Comparison of ENCODE assay signal across 25 cellular contexts in genomic region chr1:18885311-18886002, GRCh38. TPM values are rescaled to one million over a fixed set of nuclear protein-coding genes. Genes with fewer than 3 reads are reported as not detected.
"Had no signal": no experiment of that assay in that cellular context is flagged by ENCODE, and none has a peak within 500 bp of the region (broad histone marks: within the 10 kb centered on the region; RNA-seq: fewer than 3 reads in every experiment).

No MANE protein-coding gene starts in this region.

- DNase-seq: activated CD4-positive, alpha-beta memory T cell treated with anti-CD3 and anti-CD28 coated beads, Interleukin-2, amount 10 ng/mL, durations not matched to agents 7 days and 5 days; activated CD4-positive, alpha-beta T cell treated with anti-CD3 and anti-CD28 coated beads for 36 hours; activated CD4-positive, alpha-beta T cell treated with anti-CD3 and anti-CD28 coated beads, Interleukin-2, amount 50 U/mL, for 1 hour; activated gamma-delta T cell treated with Interleukin-2 at 50 U/mL for 16 hours; activated naive CD4-positive, alpha-beta T cell treated with anti-CD3 and anti-CD28 coated beads, Interleukin-2, amount 10 ng/mL, durations not matched to agents 7 days and 5 days; activated naive CD8-positive, alpha-beta T cell treated with anti-CD3 and anti-CD28 coated beads for 36 hours; activated T-cell treated with anti-CD3 and anti-CD28 coated beads for 4 hours; activated T-cell treated with anti-CD3 and anti-CD28 coated beads, Interleukin-2, amount 50 U/mL, for 72 hours; Kasumi-1; KBM-7; NCI-H1048; NCI-H1417; NCI-H2029; NCI-H345; NCI-H510A; NCI-H69; NK-92 treated with Interleukin-12 subunit alpha and Interleukin-12 subunit beta, amount 100 ng/mL, for 24 hours; SIG-M5; T-helper 1 cell; WERI-Rb-1 had no signal

- H3K4me1 ChIP-seq: Peyer's patch had no signal

- H3K27me3 ChIP-seq: Peyer's patch had no signal

- H3K27ac ChIP-seq: Peyer's patch, WERI-Rb-1 had no signal

- ATAC-seq: activated CD4-positive, alpha-beta T cell treated with anti-CD3 and anti-CD28 coated beads for 36 hours; activated T-cell treated with anti-CD3 and anti-CD28 coated beads, Interleukin-2, amount 50 U/mL, for 72 hours had no signal

- H3K9me3 ChIP-seq: Peyer's patch had no signal

- H3K36me3 ChIP-seq: Peyer's patch, WERI-Rb-1 had no signal

- H3K4me3 ChIP-seq: Peyer's patch had no signal

RNA-seq across cellular contexts. Expression of gene TAS1R2, which starts 26.0 kb away (rescaled TPM):
- total RNA-seq: activated CD4-positive, alpha-beta memory T cell treated with anti-CD3 and anti-CD28 coated beads, Interleukin-2, amount 10 ng/mL, durations not matched to agents 7 days and 5 days; activated CD4-positive, alpha-beta T cell treated with anti-CD3 and anti-CD28 coated beads for 36 hours; activated CD8-positive, alpha-beta memory T cell treated with anti-CD3 and anti-CD28 coated beads for 36 hours; activated naive CD8-positive, alpha-beta T cell treated with anti-CD3 and anti-CD28 coated beads for 36 hours; activated T-cell treated with anti-CD3 and anti-CD28 coated beads, Interleukin-2, amount 50 U/mL, for 72 hours; activated T-helper 2 cell treated with anti-CD3 and anti-CD28 coated beads, Interferon-gamma antibody, Interleukin-2, Interleukin-4, amounts not matched to agents 10 μg/mL and 5 μg/mL and 100 μg/mL, durations not matched to agents 14 hours and 24 hours and 36 hours; T-helper 2 cell treated with Interferon-gamma antibody and Interleukin-4, amounts not matched to agents 100 ng/mL and 5 ng/mL, for 36 hours had no signal
- polyA plus RNA-seq: adipose tissue had no signal
